Comparison of ENCODE assay signal across 16 cellular contexts in genomic region chr16:70760221-70760620, GRCh38. TPM values are rescaled to one million over a fixed set of nuclear protein-coding genes. Genes with fewer than 3 reads are reported as not detected.
DNase-seq lines count a peak whose midpoint lies in the region; ATAC-seq and TF ChIP-seq lines count a peak whose summit lies in the region.
"Had no signal": no experiment of that assay in that cellular context is flagged by ENCODE, and none has a peak within 500 bp of the region (broad histone marks: within the 10 kb centered on the region; RNA-seq: fewer than 3 reads in every experiment).

No MANE protein-coding gene starts in this region.

- DNase-seq in AG04449 (ENCODE audit: low read depth, low spot score), result no peak
- DNase-seq in colonic mucosa, result no peak
- DNase-seq in nephron progenitor cell, result no peak
- no peak for DNase-seq in upper lobe of right lung
- DNase-seq in hepatic stellate cell (ENCODE audit: low spot score), result no peak
- DNase-seq in SIG-M5 treated with dmso at 0.1 percent for 504 hours (lab: John Stamatoyannopoulos, UW; ENCODE audit: unreplicated experiment), result no peak
- no peak for DNase-seq in GM03348 (ENCODE audit: low spot score)
- DNase-seq: activated naive CD4-positive, alpha-beta T cell treated with Interleukin-2 at 50 U/mL for 16 hours; cerebellar nuclear complex; GOT3; NCI-H1092 treated with DMSO at 0.1 percent for 48 hours; OCI-M1; ovary; T-helper 2 cell had no signal

- CTCF ChIA-PET in AG04449 (lab: Yijun Ruan, JAX), result interaction anchor here (1.0 to 8.6 kb wide), 7 partner anchors 9 to 81 kb away, joined by 3 to 106 read pairs (median 8); no protein-coding TSS in a partner anchor

- ATAC-seq in upper lobe of right lung, result no peak

- no peaks in the 10 kb centered on the region for H3K9me3 ChIP-seq in HUES64 (ENCODE audit: insufficient read depth, low read depth, low read length)
- H3K9me3 ChIP-seq in colonic mucosa, result no peaks in the 10 kb centered on the region
- no peaks in the 10 kb centered on the region for H3K9me3 ChIP-seq in upper lobe of right lung
- H3K9me3 ChIP-seq: ovary had no signal

- H3K9ac ChIP-seq in HUES64 (ENCODE audit: low read depth, low read length) (peak overlapping the region; percentile 24; the same call in 1 of the 2 replicates), colonic mucosa (ENCODE audit: low read depth in 2 of 2, low read length in 2 of 2) (no peak overlapping the region)

- 77% methylated on average over 3 of the region's 3 CpGs for WGBS in HUES64

- H3K27me3 Mint-ChIP-seq in nephron progenitor cell (ENCODE audit: low read depth, poor library complexity), result peaks cover 3% of the 10 kb centered on the region

- peak overlapping the region; percentile 89 for H3K27ac Mint-ChIP-seq in nephron progenitor cell

- H3K36me3 Mint-ChIP-seq in nephron progenitor cell (ENCODE audit: low read depth), result peaks cover 21% of the 10 kb centered on the region

- H3K4me1 ChIP-seq in HUES64 (ENCODE audit: insufficient read depth, low read length) (peaks cover 9% of the 10 kb centered on the region; the same call in 1 of the 2 replicates), colonic mucosa (no peaks in the 10 kb centered on the region), upper lobe of right lung (no peaks in the 10 kb centered on the region)

- intact Hi-C loops in colonic mucosa (cut with DNase I) (no loop called here), upper lobe of right lung (cut with DNase I) (no loop called here)

- H3K4me1 Mint-ChIP-seq in nephron progenitor cell, result peaks cover 29% of the 10 kb centered on the region

- H3K36me3 ChIP-seq in HUES64 (ENCODE audit: insufficient read depth, low read length) (peaks cover 26% of the 10 kb centered on the region), colonic mucosa (no peaks in the 10 kb centered on the region), upper lobe of right lung (peaks cover 52% of the 10 kb centered on the region)
- H3K36me3 ChIP-seq: ovary had no signal

- H3K27me3 ChIP-seq in HUES64 (ENCODE audit: insufficient read depth, low read length) (no peaks in the 10 kb centered on the region), colonic mucosa (no peaks in the 10 kb centered on the region), upper lobe of right lung (no peaks in the 10 kb centered on the region)
- H3K27me3 ChIP-seq: ovary had no signal

- H3K4me3 Mint-ChIP-seq in nephron progenitor cell, result no peak overlapping the region

- H3K4me3 ChIP-seq in AG04449 (ENCODE audit: low read depth, low read length) (peak overlapping the region; percentile 32), HUES64 (ENCODE audit: low read length) (no peak overlapping the region), colonic mucosa (no peak overlapping the region), upper lobe of right lung (no peak overlapping the region)
- H3K4me3 ChIP-seq: lung, ovary had no signal

- POLR2A ChIA-PET in AG04449 (lab: Yijun Ruan, JAX), result interaction anchor here (0.7 to 2.4 kb wide), 9 partner anchors 9 to 93 kb away, joined by 3 to 15 read pairs (median 4); partner anchors contain the start of gene MTSS2

- no peak for TF ChIP-seq CTCF in AG04449 (IDR thresholded peaks at IDR 0.05; ENCODE audit: insufficient read depth, low read length, missing control alignments)
- TF ChIP-seq CTCF in colonic mucosa (IDR thresholded peaks at IDR 0.05), result no peak
- no peak for TF ChIP-seq CTCF in nephron progenitor cell (IDR thresholded peaks at IDR 0.05)
- TF ChIP-seq CTCF in upper lobe of right lung (IDR thresholded peaks at IDR 0.05), result no peak

- H3K27ac ChIP-seq in HUES64 (ENCODE audit: low read depth, low read length) (peak overlapping the region; percentile 57; the same call in 1 of the 2 replicates), colonic mucosa (peak overlapping the region; percentile 40), upper lobe of right lung (no peak overlapping the region)
- H3K27ac ChIP-seq: ovary had no signal

- H3K9me3 Mint-ChIP-seq in nephron progenitor cell, result no peaks in the 10 kb centered on the region

RNA-seq across cellular contexts. Expression of gene VAC14, which starts 40.7 kb away (rescaled TPM):
- 43.5 TPM for polyA plus RNA-seq in HUES64 (2013, experiment 1 of 2)
- polyA plus RNA-seq in HUES64 (2013, experiment 2 of 2), result 49.7 TPM
- total RNA-seq in colonic mucosa, result 10 to 100 TPM; 20.7 to 41.8 TPM
- 52.2 TPM for total RNA-seq in upper lobe of right lung
